8 cellular contexts compared by ENCODE assay signal in the genomic region with DNA sequence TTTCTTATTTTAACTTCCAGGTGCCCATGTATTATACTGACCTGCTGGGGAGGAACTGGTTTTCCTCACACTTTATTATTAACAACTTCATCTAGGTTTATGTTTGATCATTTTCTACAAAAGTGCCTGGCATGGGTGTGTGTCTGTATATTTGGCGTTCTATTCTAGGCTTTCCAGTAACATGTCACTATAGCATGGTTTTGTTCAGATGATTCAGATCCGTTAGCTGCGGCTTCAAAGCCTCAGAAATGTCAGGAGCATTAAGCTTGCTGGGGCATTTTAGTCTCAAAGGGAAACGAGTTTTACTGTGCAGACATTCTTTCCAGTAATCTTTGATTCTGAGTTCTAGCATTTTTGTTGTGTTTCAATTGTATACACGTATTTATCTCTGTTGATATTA. TPM values are rescaled to one million over a fixed set of nuclear protein-coding genes. Genes with fewer than 3 reads are reported as not detected.
DNase-seq lines count a peak whose midpoint lies in the region; ATAC-seq and TF ChIP-seq lines count a peak whose summit lies in the region.

No MANE protein-coding gene starts in this region.

- H3K27ac ChIP-seq in IMR-90 (ENCODE audit: insufficient read depth, low read length): no peak overlapping the region

- H3K36me3 Mint-ChIP-seq in naive B cell: no peaks in the 10 kb centered on the region

- H2BK20ac ChIP-seq in IMR-90 (ENCODE audit: low read depth, low read length): no peak overlapping the region

- WGBS in IMR-90 (ENCODE audit: extremely low coverage in 2 of 2, insufficient read length in 1 of 2), 2 experiments: 0% methylated on average over 1 of the region's 5 CpGs; no CpG with 5 or more reads in 1 of the 2 experiments

- POLR2A ChIA-PET in IMR-90 (lab: Charles Lee; ENCODE audit: unreplicated experiment): no interaction called here

- no peaks in the 10 kb centered on the region for H3K27me3 ChIP-seq in IMR-90 (ENCODE audit: control insufficient read depth, insufficient read depth, low read length)

- peaks cover 5% of the 10 kb centered on the region for H3K9me1 ChIP-seq in IMR-90 (ENCODE audit: insufficient read depth, low read length)

- no peak overlapping the region for H2BK15ac ChIP-seq in IMR-90 (ENCODE audit: low read depth, low read length)

- no peak for TF ChIP-seq RAD21 in IMR-90 (IDR thresholded peaks at IDR 0.05; ENCODE audit: low read length)

- intact Hi-C loops in IMR-90 (cut with micrococcal nuclease): loop anchor here (1.0 to 5.0 kb wide), 2 partner anchors 37 to 97 kb away; no protein-coding TSS in a partner anchor

- no peak overlapping the region for H3K14ac ChIP-seq in IMR-90 (replicated peaks; ENCODE audit: low read depth, low read length)

- no TSS peak for BruUV-seq in IMR-90 (replicated peaks; lab: Mats Ljungman, UMichigan)

- no peak overlapping the region for H4K91ac ChIP-seq in IMR-90 (ENCODE audit: insufficient read depth, low read depth, low read length)

- no peak overlapping the region for H3K4ac ChIP-seq in IMR-90 (ENCODE audit: low read depth, low read length)

- H4K20me1 ChIP-seq in IMR-90 (ENCODE audit: insufficient read depth, low read length): peaks cover 65% of the 10 kb centered on the region

- H4K5ac ChIP-seq in IMR-90 (ENCODE audit: low read depth, low read length): no peak overlapping the region

- H3K36me3 ChIP-seq in IMR-90 (ENCODE audit: control insufficient read depth, insufficient read depth, low read length): no peaks in the 10 kb centered on the region

- CTCF ChIA-PET in IMR-90 (lab: Yijun Ruan, JAX): interaction anchor here (1.1 kb wide), 1 partner anchor 58 kb away, joined by 3 read pairs; no protein-coding TSS in a partner anchor

- peak overlapping the region; percentile 36 for H2BK5ac ChIP-seq in IMR-90 (ENCODE audit: low read depth, low read length, poor library complexity, severe bottlenecking)

- in situ Hi-C loops in IMR-90 (cut with MboI; ENCODE audit: low sequenced_read_pairs): no loop called here
- in situ Hi-C loops in astrocyte of the cerebellum (cut with HindIII; ENCODE audit: low sequenced_read_pairs): loop anchor here (10.0 kb wide), 1 partner anchor 75 kb away; no protein-coding TSS in a partner anchor

- H3K56ac ChIP-seq in IMR-90 (ENCODE audit: extremely low read depth, insufficient read depth, low read length): no peak overlapping the region

- H3K23ac ChIP-seq in IMR-90 (ENCODE audit: low read depth, low read length): 0 out of 2 replicates have a peak overlapping the region, but pooled peaks have one; percentile 64

- peaks cover 25 to 87% of the 10 kb centered on the region in 2 experiments for H3K79me1 ChIP-seq in IMR-90 (ENCODE audit: low read depth in 1 of 2, low read length in 2 of 2)

- peak overlapping the region; percentile 41 to 97 (median 82) for H3K27ac Mint-ChIP-seq in naive B cell

- DNase-seq in AG10803 (ENCODE audit: low read depth): peak; percentile 68
- DNase-seq in IMR-90: peak; percentile 75
- DNase-seq in astrocyte of the cerebellum (ENCODE audit: low read depth): peak; percentile 37
- no peak for DNase-seq in naive B cell
- DNase-seq in NCI-H774 (lab: John Stamatoyannopoulos, UW): no peak
- no peak for DNase-seq in occipital lobe (lab: John Stamatoyannopoulos, UW)
- DNase-seq in middle frontal gyrus (ENCODE audit: extremely low spot score, low spot score): no peak
- no peak for DNase-seq in stimulated activated naive CD4-positive, alpha-beta T cell treated with Interleukin-2 at 50 U/mL for 16 hours (lab: John Stamatoyannopoulos, UW)

- peak overlapping the region; percentile 75 for H3K4me3 ChIP-seq in AG10803 (ENCODE audit: low read length)
- H3K4me3 ChIP-seq in IMR-90 (ENCODE audit: insufficient read depth, low read depth, low read length): no peak overlapping the region
- peak overlapping the region; percentile 55 for H3K4me3 ChIP-seq in astrocyte of the cerebellum (ENCODE audit: low read depth, low read length)

- H2BK120ac ChIP-seq in IMR-90 (ENCODE audit: low read depth, low read length): no peak overlapping the region

- H3K27me3 Mint-ChIP-seq in naive B cell: no peaks in the 10 kb centered on the region

- ATAC-seq in IMR-90 (ENCODE audit: low read depth) (no peak), naive B cell (ENCODE audit: low read depth in 2 of 2) (no peak)

- TF ChIP-seq CTCF in AG10803 (conservative IDR thresholded peaks at IDR 0.05; ENCODE audit: low read length) (no peak), IMR-90 (conservative IDR thresholded peaks at IDR 0.05; ENCODE audit: low read depth, low read length) (no peak), astrocyte of the cerebellum (IDR thresholded peaks at IDR 0.05; ENCODE audit: low read depth, low read length, missing control alignments) (no peak)

- peaks cover 54 to 75% (median 67%) of the 10 kb centered on the region in 3 donors for H3K4me1 Mint-ChIP-seq in naive B cell

- no peak overlapping the region for H3K18ac ChIP-seq in IMR-90 (ENCODE audit: low read depth, low read length)

- no peak for TF ChIP-seq POLR2A in IMR-90 (IDR thresholded peaks at IDR 0.05; ENCODE audit: low read depth, low read length)

- H3K4me2 ChIP-seq in IMR-90 (ENCODE audit: low read depth, low read length): peak overlapping the region; percentile 49

- no peak overlapping the region for H2AK9ac ChIP-seq in IMR-90 (replicated peaks; ENCODE audit: low read depth, low read length, poor library complexity)

- H3K9me3 Mint-ChIP-seq in naive B cell: no peaks in the 10 kb centered on the region

- no peak overlapping the region for H2AK5ac ChIP-seq in IMR-90 (ENCODE audit: low read depth, low read length)

- no peak overlapping the region for H3K9ac ChIP-seq in IMR-90 (ENCODE audit: low read depth, low read length)

- peaks cover 24% of the 10 kb centered on the region for H3K4me1 ChIP-seq in IMR-90 (ENCODE audit: control insufficient read depth, insufficient read depth, low read length)

- dilution Hi-C loops in IMR-90 (cut with HindIII; ENCODE audit: low sequenced_read_pairs, unreplicated experiment): no loop called here

- no peaks in the 10 kb centered on the region for H3K9me3 ChIP-seq in IMR-90 (ENCODE audit: control insufficient read depth, insufficient read depth, low read length)

- peak overlapping the region; percentile 66 to 98 (median 94) for H3K4me3 Mint-ChIP-seq in naive B cell

- no peak overlapping the region for H2AFZ ChIP-seq in IMR-90 (replicated peaks; ENCODE audit: low read length, poor library complexity)

- no peak overlapping the region for H4K8ac ChIP-seq in IMR-90 (ENCODE audit: low read depth in 2 of 2, low read length in 2 of 2)

TF ChIP-seq in IMR-90, 13 proteins besides CTCF, POLR2A, EP300 and RAD21:
- no peak for TF ChIP-seq RCOR1 (IDR thresholded peaks at IDR 0.05; ENCODE audit: insufficient replicate concordance, low read length)
- TF ChIP-seq SMC3 (IDR thresholded peaks at IDR 0.05; ENCODE audit: low read depth, low read length): 0 out of 2 replicates have a peak, but pooled peaks have one; percentile 15
- TF ChIP-seq MXI1 (IDR thresholded peaks at IDR 0.05; ENCODE audit: borderline replicate concordance, low read depth, low read length): 0 out of 2 replicates have a peak, but pooled peaks have one; percentile 36

RNA-seq across cellular contexts. Expression of a gene that starts 2.3 kb away (rescaled TPM):
- total RNA-seq in IMR-90 (2012; rRNA removed): 31.7 and 36.7 TPM in 2 replicates
- polyA plus RNA-seq in IMR-90 (2012; rRNA removed): 20.6 and 21.4 TPM in 2 replicates
- 15.9 and 20.4 TPM in 2 replicates for polyA plus RNA-seq in IMR-90 (2012; cell fraction: cytosol; rRNA removed)
- 12.2 and 16.8 TPM in 2 replicates for polyA plus RNA-seq in IMR-90 (2012; cell fraction: nucleus; rRNA removed; ENCODE audit: low replicate concordance)
- 1 to 10 TPM; 1.3 to 6.7 (median 2.1) TPM for polyA plus RNA-seq in naive B cell (ENCODE audit: low read depth in 6 of 6)
- total RNA-seq in occipital lobe: 29.3 TPM

Comparison
In these comparisons a context has a peak if more than half of its experiments do, and no peak if none do; other contexts are left out.
1. DNase-seq: peak in AG10803 (single experiment), IMR-90 (single experiment) and astrocyte of the cerebellum (single experiment); none in naive B cell (single experiment), NCI-H774 (single experiment), occipital lobe (single experiment), middle frontal gyrus (single experiment) and stimulated activated naive CD4-positive, alpha-beta T cell treated with Interleukin-2 at 50 U/mL for 16 hours (single experiment).